33 cellular contexts compared by ENCODE assay signal in the genomic region with DNA sequence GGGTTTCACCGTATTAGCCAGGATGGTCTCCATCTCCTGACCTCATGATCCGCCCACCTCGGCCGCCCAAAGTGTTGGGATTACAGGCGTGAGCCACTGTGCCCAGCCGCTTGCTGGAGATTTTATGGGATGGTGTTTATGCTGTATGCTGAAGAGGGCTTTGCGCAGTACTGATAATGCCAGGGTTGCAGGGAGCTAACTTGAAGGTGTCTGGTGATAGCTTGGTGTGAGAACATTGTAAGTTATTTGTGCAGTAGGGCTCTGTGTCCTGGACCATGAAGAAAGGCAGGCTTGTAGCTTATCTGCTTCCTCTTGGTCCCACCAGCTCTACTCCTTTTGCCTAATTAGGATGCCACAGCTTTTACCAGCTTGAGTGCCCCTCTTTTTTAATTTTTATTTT.
DNase-seq lines count a peak whose midpoint lies in the region; ATAC-seq and TF ChIP-seq lines count a peak whose summit lies in the region.
"Had no signal": no experiment of that assay in that cellular context is flagged by ENCODE, and none has a peak within 500 bp of the region (broad histone marks: within the 10 kb centered on the region; RNA-seq: fewer than 3 reads in every experiment).

No MANE protein-coding gene starts in this region.

- H3K9me3 ChIP-seq in left ventricle myocardium inferior (replicated peaks) (no peaks in the 10 kb centered on the region), right atrium auricular region (no peaks in the 10 kb centered on the region), right cardiac atrium (ENCODE audit: control insufficient read depth, low read length) (no peaks in the 10 kb centered on the region)
- H3K9me3 ChIP-seq: A549; BE2C; BLaER1; BLaER1 treated with 17β-estradiol and CSF1 and Interleukin-3, amounts not matched to agents 10 nM and 100 nM; Caco-2 had no signal

- no peak for DNase-seq in left cardiac atrium
- no peak for DNase-seq in Right ventricle myocardium superior
- no peak for DNase-seq in left ventricle myocardium superior
- no peak for DNase-seq in left ventricle myocardium inferior
- DNase-seq in right atrium auricular region (ENCODE audit: low spot score): no peak
- no peak for DNase-seq in Right ventricle myocardium inferior (ENCODE audit: missing footprints)
- DNase-seq in right cardiac atrium: no peak
- DNase-seq in cardiac septum (ENCODE audit: low spot score): no peak
- DNase-seq: 8988T; ACHN; AML-193; BE2C; C1 segment of cervical spinal cord; Caco-2; Calu3; CD4-positive, alpha-beta memory T cell; CD4-positive, alpha-beta T cell; CD4-positive, CD25-positive, alpha-beta regulatory T cell; CD8-positive, alpha-beta memory T cell; CD8-positive, alpha-beta T cell; COR-L47; DMS 273 treated with DMSO at 0.1 percent for 48 hours; DMS153; DMS53; DMS79; DMS79 treated with DMSO at 0.1 percent for 48 hours; DND-41; EL had no signal

- WGBS in right cardiac atrium: 76% methylated on average over 7 of the region's 7 CpGs

- H3K36me3 ChIP-seq in left ventricle myocardium inferior (no peaks in the 10 kb centered on the region), right atrium auricular region (no peaks in the 10 kb centered on the region)
- H3K36me3 ChIP-seq: BE2C; BLaER1; BLaER1 treated with 17β-estradiol and CSF1 and Interleukin-3, amounts not matched to agents 10 nM and 100 nM had no signal

- peak; percentile 89 to 91 for ATAC-seq in left cardiac atrium
- ATAC-seq in Right ventricle myocardium superior (ENCODE audit: poor library complexity): no peak
- peak; percentile 27 for ATAC-seq in left ventricle myocardium superior
- no peak for ATAC-seq in Right ventricle myocardium inferior
- peak; percentile 80 to 90 for ATAC-seq in right cardiac atrium
- ATAC-seq: A549; CD8-positive, alpha-beta T cell had no signal

- H3K4me1 ChIP-seq in left ventricle myocardium inferior: peaks cover 12% of the 10 kb centered on the region
- peaks cover 0 to 20% of the 10 kb centered on the region in 2 donors for H3K4me1 ChIP-seq in right atrium auricular region
- no peaks in the 10 kb centered on the region for H3K4me1 ChIP-seq in right cardiac atrium (ENCODE audit: control insufficient read depth, insufficient read depth, low read length)
- H3K4me1 ChIP-seq: A549, BE2C, BLaER1, Caco-2 had no signal

- intact Hi-C loops in left cardiac atrium (cut with DNase I) (no loop called here), Right ventricle myocardium superior (cut with DNase I) (no loop called here), left ventricle myocardium superior (cut with micrococcal nuclease) (no loop called here), left ventricle myocardium inferior (cut with micrococcal nuclease) (no loop called here), Right ventricle myocardium inferior (cut with DNase I) (no loop called here), right cardiac atrium (cut with DNase I) (no loop called here), cardiac septum (cut with DNase I) (no loop called here)

- H3K27me3 ChIP-seq in left ventricle myocardium inferior (ENCODE audit: low read depth) (no peaks in the 10 kb centered on the region), right atrium auricular region (no peaks in the 10 kb centered on the region), right cardiac atrium (ENCODE audit: control insufficient read depth, insufficient read depth) (no peaks in the 10 kb centered on the region)
- H3K27me3 ChIP-seq: BE2C; BLaER1; BLaER1 treated with 17β-estradiol and CSF1 and Interleukin-3, amounts not matched to agents 10 nM and 100 nM had no signal

- H3K27ac ChIP-seq in left ventricle myocardium inferior (replicated peaks) (no peak overlapping the region), right atrium auricular region (peak overlapping the region; percentile 42 to 60), right cardiac atrium (ENCODE audit: low read length) (no peak overlapping the region)
- H3K27ac ChIP-seq: 22Rv1; A549; BLaER1; BLaER1 treated with 17β-estradiol and CSF1 and Interleukin-3, amounts not matched to agents 10 nM and 100 nM; C4-2B had no signal

- H3K4me3 ChIP-seq in left ventricle myocardium inferior (no peak overlapping the region), right atrium auricular region (no peak overlapping the region), right cardiac atrium (ENCODE audit: low read length) (no peak overlapping the region)
- H3K4me3 ChIP-seq: A549; BLaER1; BLaER1 treated with 17β-estradiol and CSF1 and Interleukin-3, amounts not matched to agents 10 nM and 100 nM had no signal

- TF ChIP-seq CTCF in left ventricle myocardium inferior (IDR thresholded peaks at IDR 0.05; ENCODE audit: borderline replicate concordance): no peak
- TF ChIP-seq CTCF in right atrium auricular region (IDR thresholded peaks at IDR 0.05): no peak

Comparison
In these comparisons a context has a peak if more than half of its experiments do, and no peak if none do; other contexts are left out.
1. ATAC-seq: peak in left cardiac atrium (2 of 2), left ventricle myocardium superior (single experiment) and right cardiac atrium (2 of 2); none in Right ventricle myocardium superior (single experiment) and Right ventricle myocardium inferior (single experiment).
2. H3K27ac ChIP-seq: peak in right atrium auricular region (2 of 2); none in left ventricle myocardium inferior (single experiment) and right cardiac atrium (single experiment).